In genomic region chr19:35851213-35852028, GRCh38 we compare ENCODE assay signal across 12 cellular contexts. TPM values are rescaled to one million over a fixed set of nuclear protein-coding genes. Genes with fewer than 3 reads are reported as not detected.
DNase-seq lines count a peak whose midpoint lies in the region; ATAC-seq, FAIRE-seq and TF ChIP-seq lines count a peak whose summit lies in the region.
"Had no signal": no experiment of that assay in that cellular context is flagged by ENCODE, and none has a peak within 500 bp of the region (broad histone marks: within the 10 kb centered on the region; RNA-seq: fewer than 3 reads in every experiment).

No MANE protein-coding gene starts in this region.

- DNase-seq in activated CD4-positive, alpha-beta T cell treated with anti-CD3 and anti-CD28 coated beads for 36 hours, result peak; percentile 44
- DNase-seq in activated CD4-positive, alpha-beta T cell treated with anti-CD3 and anti-CD28 coated beads, Interleukin-2, amount 50 U/mL, for 48 hours, result no peak
- DNase-seq in activated naive CD8-positive, alpha-beta T cell treated with anti-CD3 and anti-CD28 coated beads for 36 hours, result peak; percentile 39
- peak in 5 of 6 donors; percentile 62 to 88 (median 77) for DNase-seq in pancreas
- DNase-seq in mucosa of descending colon, result no peak
- no peak for DNase-seq in GM03348 (ENCODE audit: low spot score)
- DNase-seq: activated T-cell treated with anti-CD3 and anti-CD28 coated beads, Interleukin-2, amount 50 U/mL, for 4 hours; cerebellar nuclear complex; midbrain had no signal

- peaks cover 48% of the 10 kb centered on the region for H3K27me3 Mint-ChIP-seq in activated CD4-positive, alpha-beta T cell treated with anti-CD3 and anti-CD28 coated beads for 36 hours
- peaks cover 59% of the 10 kb centered on the region for H3K27me3 Mint-ChIP-seq in activated naive CD8-positive, alpha-beta T cell treated with anti-CD3 and anti-CD28 coated beads for 36 hours

- H3K4me3 ChIP-seq in pancreas (peak overlapping the region; percentile 26 to 42 (median 37)), mucosa of descending colon (no peak overlapping the region)
- H3K4me3 ChIP-seq: suprapubic skin had no signal

- ATAC-seq in activated CD4-positive, alpha-beta T cell treated with anti-CD3 and anti-CD28 coated beads for 36 hours, result peak; percentile 33
- peak; percentile 37 to 51 (median 42) for ATAC-seq in pancreas
- ATAC-seq in mucosa of descending colon, result no peak

- intact Hi-C loops in activated CD4-positive, alpha-beta T cell treated with anti-CD3 and anti-CD28 coated beads for 36 hours (cut with DNase I, micrococcal nuclease), result no loop called here
- intact Hi-C loops in pancreas (cut with DNase I), result no loop called here
- intact Hi-C loops in mucosa of descending colon (cut with DNase I, micrococcal nuclease), result no loop called here

- no peaks in the 10 kb centered on the region for H3K27me3 ChIP-seq in pancreas

- no peak for FAIRE-seq in pancreas (lab: Jason Lieb, UNC)
- FAIRE-seq: frontal cortex had no signal

- H3K9me3 ChIP-seq in pancreas, result no peaks in the 10 kb centered on the region
- no peaks in the 10 kb centered on the region for H3K9me3 ChIP-seq in mucosa of descending colon
- H3K9me3 ChIP-seq: suprapubic skin had no signal

- H3K36me3 ChIP-seq in pancreas (no peaks in the 10 kb centered on the region), mucosa of descending colon (ENCODE audit: low read depth) (no peaks in the 10 kb centered on the region)
- H3K36me3 ChIP-seq: suprapubic skin had no signal

- H3K4me3 Mint-ChIP-seq in activated CD4-positive, alpha-beta T cell treated with anti-CD3 and anti-CD28 coated beads for 36 hours, result no peak overlapping the region
- peak overlapping the region; percentile 61 for H3K4me3 Mint-ChIP-seq in activated naive CD8-positive, alpha-beta T cell treated with anti-CD3 and anti-CD28 coated beads for 36 hours
- H3K4me3 Mint-ChIP-seq: activated T-cell treated with anti-CD3 and anti-CD28 coated beads, Interleukin-2, amount 50 U/mL, for 4 hours had no signal

- H3K4me1 ChIP-seq in pancreas, result peaks cover 0 to 23% (median 12%) of the 10 kb centered on the region in 3 donors
- no peaks in the 10 kb centered on the region for H3K4me1 ChIP-seq in mucosa of descending colon (ENCODE audit: low read depth)

- H3K36me3 Mint-ChIP-seq in activated CD4-positive, alpha-beta T cell treated with anti-CD3 and anti-CD28 coated beads for 36 hours (ENCODE audit: low read depth), result no peaks in the 10 kb centered on the region
- H3K36me3 Mint-ChIP-seq in activated naive CD8-positive, alpha-beta T cell treated with anti-CD3 and anti-CD28 coated beads for 36 hours, result no peaks in the 10 kb centered on the region

- TF ChIP-seq CTCF in pancreas (IDR thresholded peaks at IDR 0.05), result peak in 2 of 4 donors; percentile 20 to 23
- TF ChIP-seq CTCF in mucosa of descending colon (IDR thresholded peaks at IDR 0.05), result no peak

- no peak overlapping the region for H3K27ac Mint-ChIP-seq in activated CD4-positive, alpha-beta T cell treated with anti-CD3 and anti-CD28 coated beads for 36 hours
- peak overlapping the region; percentile 17 for H3K27ac Mint-ChIP-seq in activated naive CD8-positive, alpha-beta T cell treated with anti-CD3 and anti-CD28 coated beads for 36 hours

- WGBS in pancreas, 2 donors, result 32 to 34% methylated on average over 29 to 32 of the region's 32 CpGs

- POLR2A ChIA-PET in activated CD4-positive, alpha-beta T cell treated with anti-CD3 and anti-CD28 coated beads for 36 hours (lab: Charles Lee), result no interaction called here

- peak overlapping the region; percentile 19 to 79 (median 69) for H3K27ac ChIP-seq in pancreas
- H3K27ac ChIP-seq: suprapubic skin had no signal

- peaks cover 5% of the 10 kb centered on the region for H3K4me1 Mint-ChIP-seq in activated CD4-positive, alpha-beta T cell treated with anti-CD3 and anti-CD28 coated beads for 36 hours
- H3K4me1 Mint-ChIP-seq in activated naive CD8-positive, alpha-beta T cell treated with anti-CD3 and anti-CD28 coated beads for 36 hours, result peaks cover 6% of the 10 kb centered on the region

- CTCF ChIA-PET in activated CD4-positive, alpha-beta T cell treated with anti-CD3 and anti-CD28 coated beads for 36 hours (lab: Charles Lee), result interaction anchor here (0.6 to 0.9 kb wide), 2 partner anchors 13 to 107 kb away, joined by 3 read pairs; no protein-coding TSS in a partner anchor

- no peaks in the 10 kb centered on the region for H3K9me3 Mint-ChIP-seq in activated CD4-positive, alpha-beta T cell treated with anti-CD3 and anti-CD28 coated beads for 36 hours (ENCODE audit: low read depth)
- no peaks in the 10 kb centered on the region for H3K9me3 Mint-ChIP-seq in activated naive CD8-positive, alpha-beta T cell treated with anti-CD3 and anti-CD28 coated beads for 36 hours
- H3K9me3 Mint-ChIP-seq: activated T-cell treated with anti-CD3 and anti-CD28 coated beads, Interleukin-2, amount 50 U/mL, for 4 hours had no signal

RNA-seq across cellular contexts. Expression of gene NPHS1, which starts 0.9 kb away (rescaled TPM):
- total RNA-seq in activated CD4-positive, alpha-beta T cell treated with anti-CD3 and anti-CD28 coated beads for 36 hours, result not detected
- total RNA-seq in activated naive CD8-positive, alpha-beta T cell treated with anti-CD3 and anti-CD28 coated beads for 36 hours, result under 1 TPM; 0.36 to 0.49 TPM
- total RNA-seq in pancreas (10 to 100 TPM; 11.5 to 21.3 (median 15.1) TPM), mucosa of descending colon (under 1 TPM in 1 of 3 donors, not detected in 2; 0.09 TPM)
- polyA plus RNA-seq in pancreas, result 10 to 100 TPM; 17.1 to 32.3 TPM
- total RNA-seq: suprapubic skin; T-helper 2 cell treated with Interferon-gamma antibody and Interleukin-4, amounts not matched to agents 100 ng/mL and 5 ng/mL, for 36 hours had no signal

RNA-seq across cellular contexts. Expression of gene KIRREL2, which starts 5.3 kb away (rescaled TPM):
- total RNA-seq in activated CD4-positive, alpha-beta T cell treated with anti-CD3 and anti-CD28 coated beads for 36 hours, result under 1 TPM; 0.93 to 0.98 TPM
- 1 to 10 TPM; 2.3 to 2.4 TPM for total RNA-seq in activated naive CD8-positive, alpha-beta T cell treated with anti-CD3 and anti-CD28 coated beads for 36 hours
- total RNA-seq in pancreas, result 10 to 100 TPM; 28.5 to 89.0 (median 47.9) TPM
- 10 to 100 TPM; 38.1 to 49.7 TPM for polyA plus RNA-seq in pancreas
- total RNA-seq in mucosa of descending colon, result under 1 TPM in 1 of 3 donors, not detected in 2; 0.09 TPM
- total RNA-seq: suprapubic skin had no signal

RNA-seq across cellular contexts. Expression of gene APLP1, which starts 17.0 kb away (rescaled TPM):
- 1 to 10 TPM; 2.3 to 3.0 TPM for total RNA-seq in activated CD4-positive, alpha-beta T cell treated with anti-CD3 and anti-CD28 coated beads for 36 hours
- total RNA-seq in activated naive CD8-positive, alpha-beta T cell treated with anti-CD3 and anti-CD28 coated beads for 36 hours, result under 1 TPM; 0.68 to 0.88 TPM
- 10 to 100 TPM; 39.2 to 71.8 (median 47.1) TPM for total RNA-seq in pancreas
- polyA plus RNA-seq in pancreas, result 100 to 1,000 TPM; 100 to 154 TPM
- 10 to 100 TPM in 1 of 3 donors, 1 to 10 TPM in 2; 1.6 to 13.2 (median 1.9) TPM for total RNA-seq in mucosa of descending colon

RNA-seq across cellular contexts. Expression of gene PRODH2, which starts 38.8 kb away (rescaled TPM):
- total RNA-seq in activated CD4-positive, alpha-beta T cell treated with anti-CD3 and anti-CD28 coated beads for 36 hours, result not detected
- not detected for total RNA-seq in activated naive CD8-positive, alpha-beta T cell treated with anti-CD3 and anti-CD28 coated beads for 36 hours
- total RNA-seq in pancreas, result 1 to 10 TPM in 5 of 6 donors, under 1 TPM in 1; 0.95 to 6.4 (median 2.7) TPM
- polyA plus RNA-seq in pancreas, result 10 to 100 TPM; 13.8 to 21.5 TPM
- total RNA-seq in mucosa of descending colon, result not detected
- total RNA-seq: activated T-cell treated with anti-CD3 and anti-CD28 coated beads, Interleukin-2, amount 50 U/mL, for 4 hours; frontal cortex; suprapubic skin; T-helper 2 cell treated with Interferon-gamma antibody and Interleukin-4, amounts not matched to agents 100 ng/mL and 5 ng/mL, for 36 hours had no signal

RNA-seq across cellular contexts. Expression of gene NFKBID, which starts 48.9 kb away (rescaled TPM):
- total RNA-seq in activated CD4-positive, alpha-beta T cell treated with anti-CD3 and anti-CD28 coated beads for 36 hours, result 10 to 100 TPM; 60.1 TPM
- total RNA-seq in activated naive CD8-positive, alpha-beta T cell treated with anti-CD3 and anti-CD28 coated beads for 36 hours, result 10 to 100 TPM; 72.2 to 73.7 TPM
- total RNA-seq in pancreas (10 to 100 TPM in 1 of 6 donors, 1 to 10 TPM in 5; 3.1 to 10.4 (median 4.2) TPM), mucosa of descending colon (10 to 100 TPM in 2 of 3 donors, 1 to 10 TPM in 1; 8.7 to 16.6 (median 12.3) TPM)
- 10 to 100 TPM; 15.7 to 16.7 TPM for polyA plus RNA-seq in pancreas

Comparison
In these comparisons a context has a peak if more than half of its experiments do, and no peak if none do; other contexts are left out.
1. DNase-seq: peak in activated CD4-positive, alpha-beta T cell treated with anti-CD3 and anti-CD28 coated beads for 36 hours (single experiment), activated naive CD8-positive, alpha-beta T cell treated with anti-CD3 and anti-CD28 coated beads for 36 hours (single experiment) and pancreas (5 of 6); none in activated CD4-positive, alpha-beta T cell treated with anti-CD3 and anti-CD28 coated beads, Interleukin-2, amount 50 U/mL, for 48 hours (0 of 2), mucosa of descending colon (0 of 3) and GM03348 (single experiment).
2. RNA of gene NPHS1, which starts 0.9 kb away (total RNA-seq): 11.5 to 21.3 TPM in pancreas; 0.36 to 0.49 TPM in activated naive CD8-positive, alpha-beta T cell treated with anti-CD3 and anti-CD28 coated beads for 36 hours, 0.09 TPM in mucosa of descending colon and not detected in activated CD4-positive, alpha-beta T cell treated with anti-CD3 and anti-CD28 coated beads for 36 hours; every median in the first group is over 4 times any median in the second.
3. RNA of gene KIRREL2, which starts 5.3 kb away (total RNA-seq): 28.5 to 89.0 TPM in pancreas; 2.3 to 2.4 TPM in activated naive CD8-positive, alpha-beta T cell treated with anti-CD3 and anti-CD28 coated beads for 36 hours, 0.93 to 0.98 TPM in activated CD4-positive, alpha-beta T cell treated with anti-CD3 and anti-CD28 coated beads for 36 hours and 0.09 TPM in mucosa of descending colon; every median in the first group is over 4 times any median in the second.